Comparison of ENCODE assay signal across 9 cellular contexts in genomic region chr4:45442466-45442865, GRCh38.
A peak's percentile ranks its signal among the peaks of the same experiment; 100 is the strongest.
DNase-seq lines count a peak whose midpoint lies in the region; ATAC-seq and TF ChIP-seq lines count a peak whose summit lies in the region.
"Had no signal": no experiment of that assay in that cellular context is flagged by ENCODE, and none has a peak within 500 bp of the region (broad histone marks: within the 10 kb centered on the region; RNA-seq: fewer than 3 reads in every experiment).

No MANE protein-coding gene starts in this region.

- H3K27ac Mint-ChIP-seq in CD4-positive, alpha-beta T cell, result no peak overlapping the region

- H3K4me3 Mint-ChIP-seq in CD4-positive, alpha-beta T cell, result no peak overlapping the region

- ATAC-seq in left lung, result peak; percentile 42
- ATAC-seq in CD4-positive, alpha-beta T cell (ENCODE audit: poor library complexity), result no peak

- H3K27ac ChIP-seq in WERI-Rb-1 (no peak overlapping the region), left lung (no peak overlapping the region)
- no peak overlapping the region for H3K27ac ChIP-seq in CD4-positive, alpha-beta T cell (ENCODE audit: low read depth, low read length)

- no peak overlapping the region for H3K4me3 ChIP-seq in GM06990 (replicated peaks; ENCODE audit: low read depth, low read length)
- no peak overlapping the region for H3K4me3 ChIP-seq in WERI-Rb-1 (ENCODE audit: low read depth, low read length)
- H3K4me3 ChIP-seq in left lung, result no peak overlapping the region
- H3K4me3 ChIP-seq: lung had no signal

- TF ChIP-seq CTCF in GM06990 (IDR thresholded peaks at IDR 0.05; ENCODE audit: insufficient read depth, low read length, poor library complexity, severe bottlenecking) (peak; percentile 60), WERI-Rb-1 (IDR thresholded peaks at IDR 0.05; ENCODE audit: low read depth, low read length) (peak; percentile 53), left lung (IDR thresholded peaks at IDR 0.05) (no peak)
- TF ChIP-seq CTCF in CD4-positive, alpha-beta T cell (IDR thresholded peaks at IDR 0.05), result no peak

- POLR2A ChIA-PET in CD4-positive, alpha-beta T cell (lab: Charles Lee), result no interaction called here

- DNase-seq in GM06990 (ENCODE audit: extremely low read depth, insufficient read length) (no peak), HS-5 (ENCODE audit: low read depth) (peak; percentile 8), WERI-Rb-1 (peak; percentile 48), left lung (no peak), activated T-cell treated with anti-CD3 and anti-CD28 coated beads for 4 hours (no peak), T-helper 9 cell (no peak)
- DNase-seq in activated CD4-positive, alpha-beta T cell treated with anti-CD3 and anti-CD28 coated beads, Interleukin-2, amount 50 U/mL, for 48 hours, result no peak
- DNase-seq in CD4-positive, alpha-beta T cell, result no peak

- no peaks in the 10 kb centered on the region for H3K4me1 Mint-ChIP-seq in CD4-positive, alpha-beta T cell (ENCODE audit: low read depth)

- no peaks in the 10 kb centered on the region for H3K4me1 ChIP-seq in left lung

- H3K27me3 Mint-ChIP-seq in CD4-positive, alpha-beta T cell, result no peaks in the 10 kb centered on the region

- H3K9me3 ChIP-seq in WERI-Rb-1 (ENCODE audit: severe bottlenecking), result no peaks in the 10 kb centered on the region
- H3K9me3 ChIP-seq in left lung, result no peaks in the 10 kb centered on the region
- no peaks in the 10 kb centered on the region for H3K9me3 ChIP-seq in CD4-positive, alpha-beta T cell (ENCODE audit: control insufficient read depth, low read length)

- no peaks in the 10 kb centered on the region for H3K27me3 ChIP-seq in GM06990 (replicated peaks; ENCODE audit: control insufficient read depth, insufficient read depth, low read length)
- H3K27me3 ChIP-seq in WERI-Rb-1 (ENCODE audit: insufficient read depth, low read depth, severe bottlenecking), result no peaks in the 10 kb centered on the region
- no peaks in the 10 kb centered on the region for H3K27me3 ChIP-seq in left lung
- H3K27me3 ChIP-seq in CD4-positive, alpha-beta T cell (ENCODE audit: control insufficient read depth, insufficient read depth, low read length), result no peaks in the 10 kb centered on the region

- no peaks in the 10 kb centered on the region for H3K36me3 Mint-ChIP-seq in CD4-positive, alpha-beta T cell (ENCODE audit: low read depth)

- H3K36me3 ChIP-seq in GM06990 (ENCODE audit: control insufficient read depth, insufficient read depth, low read length) (no peaks in the 10 kb centered on the region), WERI-Rb-1 (no peaks in the 10 kb centered on the region), left lung (no peaks in the 10 kb centered on the region)

- intact Hi-C loops in left lung (cut with DNase I), result no loop called here
- intact Hi-C loops in CD4-positive, alpha-beta T cell (cut with DNase I, micrococcal nuclease), result no loop called here

- CTCF ChIA-PET in CD4-positive, alpha-beta T cell (lab: Charles Lee), result no interaction called here

- H3K9me3 Mint-ChIP-seq in CD4-positive, alpha-beta T cell, result peaks cover 4% of the 10 kb centered on the region

Comparison
In these comparisons a context has a peak if more than half of its experiments do, and no peak if none do; other contexts are left out.
1. DNase-seq: peak in HS-5 (single experiment) and WERI-Rb-1 (single experiment); none in GM06990 (single experiment), left lung (0 of 2), activated T-cell treated with anti-CD3 and anti-CD28 coated beads for 4 hours (single experiment), activated CD4-positive, alpha-beta T cell treated with anti-CD3 and anti-CD28 coated beads, Interleukin-2, amount 50 U/mL, for 48 hours (0 of 2), T-helper 9 cell (single experiment) and CD4-positive, alpha-beta T cell (0 of 10).
2. CTCF ChIP-seq: peak in GM06990 (single experiment) and WERI-Rb-1 (single experiment); none in left lung (0 of 2) and CD4-positive, alpha-beta T cell (single experiment).